9 cellular contexts compared by ENCODE assay signal in genomic region chr5:127442085-127442484, GRCh38.
DNase-seq lines count a peak whose midpoint lies in the region; ATAC-seq, FAIRE-seq and TF ChIP-seq lines count a peak whose summit lies in the region.
"Had no signal": no experiment of that assay in that cellular context is flagged by ENCODE, and none has a peak within 500 bp of the region (broad histone marks: within the 10 kb centered on the region; RNA-seq: fewer than 3 reads in every experiment).

No MANE protein-coding gene starts in this region.

- no peak for TF ChIP-seq POLR2A in GM12891 (IDR thresholded peaks at IDR 0.05; ENCODE audit: low read depth, low read length)

- no peak for ATAC-seq in HG02885 (IDR thresholded peaks at IDR 0.05; ENCODE audit: poor library complexity, unreplicated experiment)

- DNase-seq in NCI-H1417 (lab: John Stamatoyannopoulos, UW) (peak in 2 of 3 experiments; percentile 3 to 23), NCI-H1417 treated with DMSO at 0.1 percent for 48 hours (lab: John Stamatoyannopoulos, UW) (no peak), NCI-H1694 treated with DMSO at 0.1 percent for 48 hours (lab: John Stamatoyannopoulos, UW) (peak; percentile 53), dermis blood vessel endothelial cell (peak; percentile 33), pons (ENCODE audit: low spot score) (peak; percentile 79), HuH-7.5 (ENCODE audit: low spot score) (no peak), GM12891 (ENCODE audit: insufficient read length, low spot score) (no peak)
- DNase-seq: NCI-H226 had no signal

- no peak for FAIRE-seq in GM12891 (lab: Jason Lieb, UNC)

TF ChIP-seq in GM12891, 5 proteins besides CTCF, POLR2A, EP300 and RAD21:
- no peak for TF ChIP-seq POLR2AphosphoS5 (IDR thresholded peaks at IDR 0.05; ENCODE audit: low read depth, low read length)
- TF ChIP-seq SPI1 (IDR thresholded peaks at IDR 0.05; ENCODE audit: low read depth, low read length), result no peak
- no peak for TF ChIP-seq POU2F2 (IDR thresholded peaks at IDR 0.05; ENCODE audit: low read depth, low read length)
- no peak for TF ChIP-seq PAX5 (IDR thresholded peaks at IDR 0.05; ENCODE audit: insufficient read depth, low read length, severe bottlenecking)
- no peak for TF ChIP-seq TAF1 (IDR thresholded peaks at IDR 0.05; ENCODE audit: low read depth, low read length)

Comparison
In these comparisons a context has a peak if more than half of its experiments do, and no peak if none do; other contexts are left out.
1. DNase-seq: peak in NCI-H1417 (2 of 3), NCI-H1694 treated with DMSO at 0.1 percent for 48 hours (single experiment), dermis blood vessel endothelial cell (single experiment) and pons (single experiment); none in NCI-H1417 treated with DMSO at 0.1 percent for 48 hours (single experiment), HuH-7.5 (single experiment) and GM12891 (single experiment).